In genomic region chr17:39626671-39627169, GRCh38 we compare ENCODE assay signal across 9 cellular contexts. TPM values are rescaled to one million over a fixed set of nuclear protein-coding genes. Genes with fewer than 3 reads are reported as not detected.
DNase-seq lines count a peak whose midpoint lies in the region; ATAC-seq and TF ChIP-seq lines count a peak whose summit lies in the region.
"Had no signal": no experiment of that assay in that cellular context is flagged by ENCODE, and none has a peak within 500 bp of the region (broad histone marks: within the 10 kb centered on the region; RNA-seq: fewer than 3 reads in every experiment).

TSS of gene PPP1R1B (plus strand) at chr17:39626952. CDS start at chr17:39627393, 441 bp downstream.

- peaks cover 26% of the 10 kb centered on the region for H3K27me3 ChIP-seq in thymus (ENCODE audit: control insufficient read depth, insufficient read depth)

- H3K27me3 Mint-ChIP-seq in activated naive CD4-positive, alpha-beta T cell treated with anti-CD3 and anti-CD28 coated beads for 36 hours (ENCODE audit: low read depth) = peaks cover 30% of the 10 kb centered on the region
- H3K27me3 Mint-ChIP-seq in mesothelial cell of epicardium (ENCODE audit: low read depth) = peaks cover 79% of the 10 kb centered on the region

- DNase-seq in activated naive CD4-positive, alpha-beta T cell treated with anti-CD3 and anti-CD28 coated beads for 36 hours = no peak
- no peak for DNase-seq in activated naive CD4-positive, alpha-beta T cell treated with anti-CD3 and anti-CD28 coated beads, Interleukin-2, amount 50 U/mL, for 72 hours (ENCODE audit: low spot score in 2 of 2)
- DNase-seq in choroid plexus epithelial cell (ENCODE audit: low read depth) (peak; percentile 39), mesothelial cell of epicardium (ENCODE audit: low spot score in 2 of 2, unreplicated experiment in 2 of 2) (no peak), cerebellar nuclear complex (lab: John Stamatoyannopoulos, UW) (no peak)
- no peak for DNase-seq in effector CD8-positive, alpha-beta T cell (lab: John Stamatoyannopoulos, UW)
- DNase-seq: DMS153 had no signal

- no peak within 1 kb of the TSS for H3K27ac Mint-ChIP-seq in activated naive CD4-positive, alpha-beta T cell treated with anti-CD3 and anti-CD28 coated beads for 36 hours
- H3K27ac Mint-ChIP-seq in activated naive CD4-positive, alpha-beta T cell treated with anti-CD3 and anti-CD28 coated beads, Interleukin-2, amount 50 U/mL, for 72 hours = no peak within 1 kb of the TSS
- no peak within 1 kb of the TSS for H3K27ac Mint-ChIP-seq in mesothelial cell of epicardium

- CTCF ChIA-PET in activated naive CD4-positive, alpha-beta T cell treated with anti-CD3 and anti-CD28 coated beads for 36 hours (lab: Charles Lee) = interaction anchor here (8.4 kb wide), 1 partner anchor 10 kb away, joined by 213 read pairs; the partner anchor contains the start of gene STARD3

- H3K36me3 Mint-ChIP-seq in activated naive CD4-positive, alpha-beta T cell treated with anti-CD3 and anti-CD28 coated beads for 36 hours (ENCODE audit: low read depth) = no peaks in the 10 kb centered on the region
- no peaks in the 10 kb centered on the region for H3K36me3 Mint-ChIP-seq in activated naive CD4-positive, alpha-beta T cell treated with anti-CD3 and anti-CD28 coated beads, Interleukin-2, amount 50 U/mL, for 72 hours
- no peaks in the 10 kb centered on the region for H3K36me3 Mint-ChIP-seq in mesothelial cell of epicardium

- ATAC-seq in activated naive CD4-positive, alpha-beta T cell treated with anti-CD3 and anti-CD28 coated beads, Interleukin-2, amount 50 U/mL, for 72 hours = no peak
- no peak for ATAC-seq in HG03442 (IDR thresholded peaks at IDR 0.05; ENCODE audit: unreplicated experiment)

- H3K36me3 ChIP-seq in thymus (ENCODE audit: control insufficient read depth, insufficient read depth) = no peaks in the 10 kb centered on the region

- H3K4me3 ChIP-seq in choroid plexus epithelial cell (ENCODE audit: low read depth, low read length) = peak within 1 kb of the TSS; percentile 41
- peak within 1 kb of the TSS; percentile 4 for H3K4me3 ChIP-seq in thymus (ENCODE audit: low read length)

- intact Hi-C loops in activated naive CD4-positive, alpha-beta T cell treated with anti-CD3 and anti-CD28 coated beads for 36 hours (cut with micrococcal nuclease) = no loop called here

- H3K4me3 Mint-ChIP-seq in activated naive CD4-positive, alpha-beta T cell treated with anti-CD3 and anti-CD28 coated beads for 36 hours = peak within 1 kb of the TSS; percentile 54
- peak within 1 kb of the TSS; percentile 65 for H3K4me3 Mint-ChIP-seq in mesothelial cell of epicardium

- H3K4me1 ChIP-seq in thymus (ENCODE audit: control insufficient read depth, insufficient read depth, low read length) = peaks cover 3% of the 10 kb centered on the region

- no peaks in the 10 kb centered on the region for H3K9me3 Mint-ChIP-seq in activated naive CD4-positive, alpha-beta T cell treated with anti-CD3 and anti-CD28 coated beads for 36 hours
- H3K9me3 Mint-ChIP-seq in activated naive CD4-positive, alpha-beta T cell treated with anti-CD3 and anti-CD28 coated beads, Interleukin-2, amount 50 U/mL, for 72 hours = no peaks in the 10 kb centered on the region
- H3K9me3 Mint-ChIP-seq in mesothelial cell of epicardium = no peaks in the 10 kb centered on the region

- 8% methylated on average over 25 of the region's 25 CpGs for WGBS in thymus

- H3K27ac ChIP-seq in thymus (ENCODE audit: low read depth) = no peak within 1 kb of the TSS

- TF ChIP-seq CTCF in choroid plexus epithelial cell (conservative IDR thresholded peaks at IDR 0.05; ENCODE audit: low read depth, low read length) (no peak), mesothelial cell of epicardium (IDR thresholded peaks at IDR 0.05; ENCODE audit: unreplicated experiment) (no peak)

- peaks cover 35% of the 10 kb centered on the region for H3K4me1 Mint-ChIP-seq in activated naive CD4-positive, alpha-beta T cell treated with anti-CD3 and anti-CD28 coated beads for 36 hours (ENCODE audit: low read depth)
- peaks cover 27% of the 10 kb centered on the region for H3K4me1 Mint-ChIP-seq in mesothelial cell of epicardium

- H3K9me3 ChIP-seq in thymus (ENCODE audit: control insufficient read depth) = no peaks in the 10 kb centered on the region

RNA-seq across cellular contexts. Expression of gene PPP1R1B, which starts in this region (rescaled TPM):
- under 1 TPM in 1 of 2 experiments, not detected in 1; 0.14 TPM for total RNA-seq in activated naive CD4-positive, alpha-beta T cell treated with anti-CD3 and anti-CD28 coated beads for 36 hours
- total RNA-seq in activated naive CD4-positive, alpha-beta T cell treated with anti-CD3 and anti-CD28 coated beads, Interleukin-2, amount 50 U/mL, for 72 hours = under 1 TPM in 1 of 2 donors, not detected in 1; 0.16 TPM
- total RNA-seq in mesothelial cell of epicardium = 0.58 to 0.75 TPM (median 0.75 TPM) in 3 replicates
- 1.3 TPM for polyA plus RNA-seq in thymus
